ENCODE assay signal across 17 cellular contexts in the genomic region with DNA sequence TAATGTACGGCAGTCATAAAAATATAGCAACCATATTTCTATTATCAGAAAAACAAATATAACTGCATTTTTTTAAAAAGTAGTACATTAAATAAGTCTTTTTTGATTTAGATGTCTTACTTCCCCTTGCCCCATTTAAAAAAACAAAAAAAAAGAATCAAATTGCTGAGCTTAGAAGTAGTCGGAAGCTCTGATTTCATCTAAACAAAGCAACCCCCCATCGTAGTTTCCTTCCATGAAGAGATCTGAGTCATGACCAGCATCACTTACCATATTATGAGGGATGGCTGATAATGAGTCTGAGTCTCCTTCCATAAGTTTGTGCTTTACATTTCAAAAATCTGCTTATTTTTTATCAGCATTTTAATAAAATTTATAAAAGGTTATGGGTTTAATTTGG.
"Had no signal": no experiment of that assay in that cellular context is flagged by ENCODE, and none has a peak within 500 bp of the region (broad histone marks: within the 10 kb centered on the region; RNA-seq: fewer than 3 reads in every experiment).

No MANE protein-coding gene starts in this region.

- H3K27ac Mint-ChIP-seq: activated CD4-positive, alpha-beta T cell treated with anti-CD3 and anti-CD28 coated beads, Interleukin-2, amount 10 ng/mL, durations not matched to agents 7 days and 5 days; activated CD8-positive, alpha-beta T cell treated with anti-CD3 and anti-CD28 coated beads, Interleukin-2, amount 10 ng/mL, durations not matched to agents 7 days and 5 days; nephron progenitor cell; progenitor cell of endocrine pancreas; stimulated activated naive CD8-positive, alpha-beta T cell treated with anti-CD3 and anti-CD28 coated beads, Interleukin-15, Interleukin-2, amounts not matched to agents 100 ng/mL and 50 ng/mL, for 24 hours had no signal

- H3K4me3 Mint-ChIP-seq: activated CD4-positive, alpha-beta T cell treated with anti-CD3 and anti-CD28 coated beads, Interleukin-2, amount 10 ng/mL, durations not matched to agents 7 days and 5 days; activated CD8-positive, alpha-beta T cell treated with anti-CD3 and anti-CD28 coated beads, Interleukin-2, amount 10 ng/mL, durations not matched to agents 7 days and 5 days; nephron progenitor cell; stimulated activated naive CD8-positive, alpha-beta T cell treated with anti-CD3 and anti-CD28 coated beads, Interleukin-15, Interleukin-2, amounts not matched to agents 100 ng/mL and 50 ng/mL, for 24 hours had no signal

- H3K4me1 Mint-ChIP-seq: activated CD4-positive, alpha-beta T cell treated with anti-CD3 and anti-CD28 coated beads, Interleukin-2, amount 10 ng/mL, durations not matched to agents 7 days and 5 days had no signal

- ATAC-seq: activated CD8-positive, alpha-beta T cell treated with anti-CD3 and anti-CD28 coated beads, Interleukin-2, amount 10 ng/mL, durations not matched to agents 7 days and 5 days; left lung had no signal

- DNase-seq: activated CD4-positive, alpha-beta T cell treated with anti-CD3 and anti-CD28 coated beads, Interleukin-2, amount 10 ng/mL, durations not matched to agents 7 days and 5 days; activated CD8-positive, alpha-beta T cell treated with anti-CD3 and anti-CD28 coated beads, Interleukin-2, amount 10 ng/mL, durations not matched to agents 7 days and 5 days; activated effector memory CD4-positive, alpha-beta T cell treated with anti-CD3 and anti-CD28 coated beads, Interleukin-2, amount 50 U/mL, for 16 hours; activated naive CD4-positive, alpha-beta T cell treated with anti-CD3 and anti-CD28 coated beads, Interleukin-2, amount 50 U/mL, for 16 hours; activated T-cell treated with anti-CD3 and anti-CD28 coated beads, Interleukin-2, amount 50 U/mL, for 48 hours; dorsolateral prefrontal cortex; kidney; left lung; mammary epithelial cell; nephron progenitor cell; T-helper 1 cell; T-helper 9 cell had no signal

- H3K27me3 Mint-ChIP-seq: activated CD4-positive, alpha-beta T cell treated with anti-CD3 and anti-CD28 coated beads, Interleukin-2, amount 10 ng/mL, durations not matched to agents 7 days and 5 days; progenitor cell of endocrine pancreas; stimulated activated naive CD8-positive, alpha-beta T cell treated with anti-CD3 and anti-CD28 coated beads, Interleukin-15, Interleukin-2, amounts not matched to agents 100 ng/mL and 50 ng/mL, for 24 hours had no signal

- H3K4me3 ChIP-seq: ascending aorta, dorsolateral prefrontal cortex, left lung, right atrium auricular region, tibial nerve had no signal

- H3K9me3 Mint-ChIP-seq: nephron progenitor cell; stimulated activated naive CD8-positive, alpha-beta T cell treated with anti-CD3 and anti-CD28 coated beads, Interleukin-15, Interleukin-2, amounts not matched to agents 100 ng/mL and 50 ng/mL, for 24 hours had no signal
